ENCODE assay signal across 23 cellular contexts in genomic region chr5:31106259-31106658, GRCh38.
DNase-seq lines count a peak whose midpoint lies in the region; FAIRE-seq and TF ChIP-seq lines count a peak whose summit lies in the region.
"Had no signal": no experiment of that assay in that cellular context is flagged by ENCODE, and none has a peak within 500 bp of the region (broad histone marks: within the 10 kb centered on the region; RNA-seq: fewer than 3 reads in every experiment).

No MANE protein-coding gene starts in this region.

- H2AFZ ChIP-seq in neural cell (ENCODE audit: low read depth, low read length), result no peak overlapping the region

- no peak for TF ChIP-seq CTCF in D721Med (IDR thresholded peaks at IDR 0.05; ENCODE audit: insufficient read depth, missing control alignments)
- TF ChIP-seq CTCF in endodermal cell (conservative IDR thresholded peaks at IDR 0.05), result no peak
- no peak for TF ChIP-seq CTCF in neural cell (IDR thresholded peaks at IDR 0.05; ENCODE audit: poor library complexity, severe bottlenecking)

- H3K9me3 Mint-ChIP-seq in endodermal cell, result no peaks in the 10 kb centered on the region
- H3K9me3 Mint-ChIP-seq in activated T-helper 1 cell treated with anti-CD3 and anti-CD28 coated beads, Interleukin-12 subunit alpha, Interleukin-12 subunit beta, Interleukin-2, Interleukin-4 antibody, amounts not matched to agents 30 ng/mL and 10 ng/mL and 1 ng/mL, durations not matched to agents 14 hours and 24 hours and 36 hours, result peaks cover 5% of the 10 kb centered on the region
- H3K9me3 Mint-ChIP-seq: activated T-cell treated with anti-CD3 and anti-CD28 coated beads, Interleukin-2, amount 50 U/mL, for 4 hours had no signal

- H3K27ac ChIP-seq in endodermal cell (ENCODE audit: low read depth, low read length), result peak overlapping the region; percentile 75
- peak overlapping the region; percentile 57 for H3K27ac ChIP-seq in neural cell (ENCODE audit: low read length)

- H3K9me3 ChIP-seq in endodermal cell (ENCODE audit: control insufficient read depth, low read length) (no peaks in the 10 kb centered on the region), neural cell (ENCODE audit: low read length) (no peaks in the 10 kb centered on the region)
- H3K9me3 ChIP-seq: body of pancreas had no signal

- peak; percentile 33 for TF ChIP-seq RAD21 in neural cell (conservative IDR thresholded peaks at IDR 0.05)

- H3K4me3 ChIP-seq in endodermal cell (ENCODE audit: low read length), result peak overlapping the region; percentile 5
- H3K4me3 ChIP-seq in neural cell (ENCODE audit: low read length), result peak overlapping the region; percentile 40
- H3K4me3 ChIP-seq: body of pancreas, K562 had no signal

- no peaks in the 10 kb centered on the region for H3K36me3 ChIP-seq in endodermal cell (ENCODE audit: control insufficient read depth, insufficient read depth, low read length)
- H3K36me3 ChIP-seq in neural cell (ENCODE audit: insufficient read depth, low read length), result no peaks in the 10 kb centered on the region

- no peaks in the 10 kb centered on the region for H4K20me1 ChIP-seq in neural cell (ENCODE audit: insufficient read depth)

- H3K4me1 Mint-ChIP-seq in endodermal cell, result peaks cover 35% of the 10 kb centered on the region
- no peaks in the 10 kb centered on the region for H3K4me1 Mint-ChIP-seq in activated T-helper 1 cell treated with anti-CD3 and anti-CD28 coated beads, Interleukin-12 subunit alpha, Interleukin-12 subunit beta, Interleukin-2, Interleukin-4 antibody, amounts not matched to agents 30 ng/mL and 10 ng/mL and 1 ng/mL, durations not matched to agents 14 hours and 24 hours and 36 hours (ENCODE audit: low read depth)
- H3K4me1 Mint-ChIP-seq: activated naive CD4-positive, alpha-beta T cell treated with anti-CD3 and anti-CD28 coated beads, Interleukin-2, amount 50 U/mL, for 24 hours; CD4-positive, alpha-beta memory T cell; naive thymus-derived CD4-positive, alpha-beta T cell had no signal

- H3K36me3 Mint-ChIP-seq in endodermal cell (ENCODE audit: low read depth), result no peaks in the 10 kb centered on the region
- no peaks in the 10 kb centered on the region for H3K36me3 Mint-ChIP-seq in activated T-helper 1 cell treated with anti-CD3 and anti-CD28 coated beads, Interleukin-12 subunit alpha, Interleukin-12 subunit beta, Interleukin-2, Interleukin-4 antibody, amounts not matched to agents 30 ng/mL and 10 ng/mL and 1 ng/mL, durations not matched to agents 14 hours and 24 hours and 36 hours (ENCODE audit: low read depth)
- H3K36me3 Mint-ChIP-seq: activated naive CD4-positive, alpha-beta T cell treated with anti-CD3 and anti-CD28 coated beads, Interleukin-2, amount 50 U/mL, for 24 hours; CD4-positive, alpha-beta memory T cell; naive thymus-derived CD4-positive, alpha-beta T cell had no signal

- 50 to 67% methylated on average over 2 of the region's 2 CpGs for WGBS in endodermal cell (ENCODE audit: insufficient coverage in 1 of 2, insufficient read length in 1 of 2), 2 experiments

- peak; percentile 83 for FAIRE-seq in D721Med (lab: Jason Lieb, UNC)
- FAIRE-seq: colon, endometrium, GM12892, K562, urothelium cell line had no signal

- no peaks in the 10 kb centered on the region for H3K27me3 Mint-ChIP-seq in endodermal cell (ENCODE audit: insufficient read depth)
- no peaks in the 10 kb centered on the region for H3K27me3 Mint-ChIP-seq in activated T-helper 1 cell treated with anti-CD3 and anti-CD28 coated beads, Interleukin-12 subunit alpha, Interleukin-12 subunit beta, Interleukin-2, Interleukin-4 antibody, amounts not matched to agents 30 ng/mL and 10 ng/mL and 1 ng/mL, durations not matched to agents 14 hours and 24 hours and 36 hours (ENCODE audit: insufficient read depth)
- H3K27me3 Mint-ChIP-seq: activated naive CD4-positive, alpha-beta T cell treated with anti-CD3 and anti-CD28 coated beads, Interleukin-2, amount 50 U/mL, for 24 hours; CD4-positive, alpha-beta memory T cell; naive thymus-derived CD4-positive, alpha-beta T cell had no signal

- H3K9me2 ChIP-seq in neural cell (ENCODE audit: insufficient read depth, low read length), result no peaks in the 10 kb centered on the region

- DNase-seq in D721Med (ENCODE audit: insufficient read length, low spot score) (no peak), NCI-H446 treated with DMSO at 0.1 percent for 48 hours (lab: John Stamatoyannopoulos, UW) (peak; percentile 72), endodermal cell (no peak), DMS114 treated with DMSO at 0.1 percent for 48 hours (lab: John Stamatoyannopoulos, UW; ENCODE audit: unreplicated experiment) (no peak)
- DNase-seq in activated T-helper 1 cell treated with anti-CD3 and anti-CD28 coated beads, Interleukin-12 subunit alpha, Interleukin-12 subunit beta, Interleukin-2, Interleukin-4 antibody, amounts not matched to agents 30 ng/mL and 10 ng/mL and 1 ng/mL, durations not matched to agents 14 hours and 24 hours and 36 hours (ENCODE audit: low spot score), result no peak
- no peak for DNase-seq in stimulated activated CD4-positive, alpha-beta T cell treated with anti-CD3 and anti-CD28 coated beads, Interleukin-2, amount 100 ng/mL, for 24 hours
- DNase-seq in activated naive CD4-positive, alpha-beta T cell treated with Interleukin-2 at 50 U/mL for 16 hours, result no peak
- DNase-seq: activated T-cell treated with anti-CD3 and anti-CD28 coated beads, Interleukin-2, amount 50 U/mL, for 4 hours; body of pancreas; CD4-positive, alpha-beta memory T cell; DMS79; islet precursor cell; mammary epithelial cell; naive thymus-derived CD4-positive, alpha-beta T cell; posterior cingulate gyrus; T-helper 9 cell had no signal

- peaks cover 12% of the 10 kb centered on the region for H3K4me1 ChIP-seq in endodermal cell (ENCODE audit: control insufficient read depth, insufficient read depth, low read length)
- H3K4me1 ChIP-seq: body of pancreas had no signal

- peak; percentile 93 for TF ChIP-seq EP300 in neural cell (conservative IDR thresholded peaks at IDR 0.05; ENCODE audit: poor library complexity, severe bottlenecking)

- H3K4me2 ChIP-seq in neural cell (ENCODE audit: low read length), result peak overlapping the region; percentile 29

- H3K9ac ChIP-seq in endodermal cell (ENCODE audit: extremely low read depth, low read length, poor library complexity, severe bottlenecking), result no peak overlapping the region
- no peak overlapping the region for H3K9ac ChIP-seq in neural cell (ENCODE audit: low read length)

- peaks cover 10% of the 10 kb centered on the region for H3K27me3 ChIP-seq in endodermal cell (ENCODE audit: control insufficient read depth, insufficient read depth, low read length, poor library complexity, severe bottlenecking)
- H3K27me3 ChIP-seq in neural cell (ENCODE audit: insufficient read depth, low read depth, low read length), result no peaks in the 10 kb centered on the region
- H3K27me3 ChIP-seq: body of pancreas had no signal

- H3K4me3 Mint-ChIP-seq in endodermal cell, result no peak overlapping the region
- H3K4me3 Mint-ChIP-seq in activated T-helper 1 cell treated with anti-CD3 and anti-CD28 coated beads, Interleukin-12 subunit alpha, Interleukin-12 subunit beta, Interleukin-2, Interleukin-4 antibody, amounts not matched to agents 30 ng/mL and 10 ng/mL and 1 ng/mL, durations not matched to agents 14 hours and 24 hours and 36 hours, result no peak overlapping the region
- H3K4me3 Mint-ChIP-seq: activated naive CD4-positive, alpha-beta T cell treated with anti-CD3 and anti-CD28 coated beads, Interleukin-2, amount 50 U/mL, for 24 hours; activated T-cell treated with anti-CD3 and anti-CD28 coated beads, Interleukin-2, amount 50 U/mL, for 4 hours; CD4-positive, alpha-beta memory T cell; naive thymus-derived CD4-positive, alpha-beta T cell had no signal

- intact Hi-C loops in activated T-helper 1 cell treated with anti-CD3 and anti-CD28 coated beads, Interleukin-12 subunit alpha, Interleukin-12 subunit beta, Interleukin-2, Interleukin-4 antibody, amounts not matched to agents 30 ng/mL and 10 ng/mL and 1 ng/mL, durations not matched to agents 14 hours and 24 hours and 36 hours (cut with micrococcal nuclease), result no loop called here

- no peaks in the 10 kb centered on the region for H3K79me2 ChIP-seq in neural cell (replicated peaks; ENCODE audit: insufficient read depth, low read length)

- H3F3A ChIP-seq in neural cell (ENCODE audit: insufficient read depth, low read length, poor library complexity, severe bottlenecking), result peaks cover 4% of the 10 kb centered on the region

- peak overlapping the region; percentile 89 for H3K27ac Mint-ChIP-seq in endodermal cell
- H3K27ac Mint-ChIP-seq in activated T-helper 1 cell treated with anti-CD3 and anti-CD28 coated beads, Interleukin-12 subunit alpha, Interleukin-12 subunit beta, Interleukin-2, Interleukin-4 antibody, amounts not matched to agents 30 ng/mL and 10 ng/mL and 1 ng/mL, durations not matched to agents 14 hours and 24 hours and 36 hours, result no peak overlapping the region
- H3K27ac Mint-ChIP-seq: activated naive CD4-positive, alpha-beta T cell treated with anti-CD3 and anti-CD28 coated beads, Interleukin-2, amount 50 U/mL, for 24 hours; CD4-positive, alpha-beta memory T cell; naive thymus-derived CD4-positive, alpha-beta T cell had no signal

TF ChIP-seq in neural cell, 6 proteins besides CTCF, POLR2A, EP300 and RAD21:
- TF ChIP-seq SMC3 (conservative IDR thresholded peaks at IDR 0.05; ENCODE audit: poor library complexity) (peak; percentile 19), EZH2 (IDR thresholded peaks at IDR 0.05; ENCODE audit: borderline replicate concordance, insufficient read depth, low read length, poor library complexity, severe bottlenecking) (no peak), POLR2AphosphoS5 (IDR thresholded peaks at IDR 0.05) (peak; percentile 70)
TF ChIP-seq in neural cell: peak in this region for 2.
